In the genomic region with DNA sequence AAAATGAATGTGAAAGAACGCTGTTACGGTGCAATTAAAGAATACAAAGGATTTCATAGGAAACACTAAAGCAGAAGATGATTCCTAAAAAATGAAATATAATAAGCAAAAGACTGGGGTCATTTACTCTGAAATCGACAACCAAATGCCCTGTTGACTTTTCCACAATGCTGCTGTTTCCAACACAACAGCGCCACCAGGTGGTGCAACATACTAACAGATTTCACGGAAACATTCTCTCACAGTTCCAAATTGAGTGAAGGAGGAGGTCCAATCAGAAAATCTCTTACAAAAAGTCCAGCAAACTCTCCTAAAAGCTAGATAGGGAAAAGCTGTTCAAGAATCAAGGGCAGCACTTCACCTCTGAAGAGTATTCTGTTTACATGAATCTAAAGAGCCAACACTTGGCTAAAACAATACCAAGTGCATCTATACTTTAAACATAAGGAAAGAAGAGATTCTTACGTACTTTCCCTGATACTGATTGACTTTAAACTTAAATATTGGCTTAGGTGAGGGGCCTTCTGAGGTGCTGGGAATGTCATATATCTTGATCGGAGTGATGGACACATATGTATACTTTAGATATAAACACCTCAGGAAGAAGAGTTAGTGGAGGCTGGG, we compare ENCODE assay signal across 8 cellular contexts. TPM values are rescaled to one million over a fixed set of nuclear protein-coding genes. Genes with fewer than 3 reads are reported as not detected.
DNase-seq lines count a peak whose midpoint lies in the region; ATAC-seq and TF ChIP-seq lines count a peak whose summit lies in the region.

No MANE protein-coding gene starts in this region.

- H3K4me1 ChIP-seq in NT2/D1 (ENCODE audit: insufficient read depth, insufficient read length) (no peaks in the 10 kb centered on the region), mucosa of descending colon (ENCODE audit: low read depth) (peaks cover 14% of the 10 kb centered on the region)

- no peak overlapping the region for H3K9ac ChIP-seq in NT2/D1 (ENCODE audit: insufficient read length, low read depth)

- H3K36me3 ChIP-seq in NT2/D1 (ENCODE audit: insufficient read depth, insufficient read length, low read length) (peaks cover 15% of the 10 kb centered on the region), mucosa of descending colon (ENCODE audit: low read depth) (no peaks in the 10 kb centered on the region)

- peak; percentile 94 for ATAC-seq in mucosa of descending colon
- ATAC-seq in GM19463 (IDR thresholded peaks at IDR 0.05; ENCODE audit: unreplicated experiment) = no peak

- H3K4me3 ChIP-seq in NT2/D1 (ENCODE audit: insufficient read length, low read depth) (no peak overlapping the region), mucosa of descending colon (no peak overlapping the region)

- DNase-seq in COLO829 (ENCODE audit: low spot score) = peak; percentile 70
- peak; percentile 27 for DNase-seq in HPDE6-E6E7 (ENCODE audit: extremely low spot score)
- DNase-seq in NT2/D1 (ENCODE audit: low read depth, low spot score) = peak; percentile 69
- DNase-seq in activated CD8-positive, alpha-beta memory T cell treated with anti-CD3 and anti-CD28 coated beads, Interleukin-2, amount 50 U/mL, for 1 hour (ENCODE audit: extremely low read depth) = peak; percentile 10
- peak; percentile 42 for DNase-seq in epidermal melanocyte (ENCODE audit: insufficient read length, low spot score)
- peak in 2 of 3 donors; percentile 81 to 93 for DNase-seq in mucosa of descending colon
- peak; percentile 34 for DNase-seq in stimulated activated CD8-positive, alpha-beta memory T cell treated with anti-CD3 and anti-CD28 coated beads, Interleukin-4, amount 100 ng/mL, for 24 hours (ENCODE audit: low read depth)

- H3K27me3 ChIP-seq in NT2/D1 (ENCODE audit: insufficient read depth, insufficient read length) = no peaks in the 10 kb centered on the region

- H3K9me3 ChIP-seq in NT2/D1 (ENCODE audit: insufficient read depth, low read length) = no peaks in the 10 kb centered on the region
- H3K9me3 ChIP-seq in mucosa of descending colon = no peaks in the 10 kb centered on the region

- peak; percentile 61 for TF ChIP-seq CTCF in mucosa of descending colon (IDR thresholded peaks at IDR 0.05)

- intact Hi-C loops in mucosa of descending colon (cut with DNase I, micrococcal nuclease) = loop anchor here in 1 of 2 donors (5.0 kb wide), 1 partner anchor 199 kb away; no protein-coding TSS in a partner anchor

RNA-seq across cellular contexts. Expression of a gene that starts 55.9 kb away (rescaled TPM):
- total RNA-seq in mucosa of descending colon = 10 to 100 TPM; 20.6 to 36.8 (median 22.3) TPM

Comparison
In these comparisons a context has a peak if more than half of its experiments do, and no peak if none do; other contexts are left out.
1. DNase-seq: peak in every context shown above with its lines; median percentile 87 in mucosa of descending colon; 70 in COLO829; 69 in NT2/D1; 42 in epidermal melanocyte; 34 in stimulated activated CD8-positive, alpha-beta memory T cell treated with anti-CD3 and anti-CD28 coated beads, Interleukin-4, amount 100 ng/mL, for 24 hours; 27 in HPDE6-E6E7; 10 in activated CD8-positive, alpha-beta memory T cell treated with anti-CD3 and anti-CD28 coated beads, Interleukin-2, amount 50 U/mL, for 1 hour.